31 cellular contexts compared by ENCODE assay signal in genomic region chr17:32920293-32920692, GRCh38. TPM values are rescaled to one million over a fixed set of nuclear protein-coding genes. Genes with fewer than 3 reads are reported as not detected.
"Had no signal": no experiment of that assay in that cellular context is flagged by ENCODE, and none has a peak within 500 bp of the region (broad histone marks: within the 10 kb centered on the region; RNA-seq: fewer than 3 reads in every experiment).

No MANE protein-coding gene starts in this region.

- H3K27ac ChIP-seq: brain microvascular endothelial cell, epithelial cell of prostate, gastrocnemius medialis, heart left ventricle had no signal

- H3K9me3 ChIP-seq: gastrocnemius medialis, heart left ventricle had no signal

- FAIRE-seq: astrocyte, endothelial cell of umbilical vein had no signal

- H3K27me3 ChIP-seq: brain microvascular endothelial cell, heart left ventricle had no signal

- H3K4me3 Mint-ChIP-seq: activated CD4-positive, alpha-beta memory T cell treated with anti-CD3 and anti-CD28 coated beads for 36 hours; activated CD4-positive, alpha-beta T cell treated with anti-CD3 and anti-CD28 coated beads for 36 hours; activated CD4-positive, alpha-beta T cell treated with anti-CD3 and anti-CD28 coated beads, Interleukin-2, amount 10 ng/mL, durations not matched to agents 24 days and 14 days; activated CD8-positive, alpha-beta memory T cell treated with anti-CD3 and anti-CD28 coated beads, Interleukin-2, amount 10 ng/mL, durations not matched to agents 7 days and 5 days; activated CD8-positive, alpha-beta T cell treated with anti-CD3 and anti-CD28 coated beads, Interleukin-2, amount 10 ng/mL, durations not matched to agents 7 days and 5 days; activated naive CD8-positive, alpha-beta T cell; activated T-helper 1 cell treated with anti-CD3 and anti-CD28 coated beads, Interleukin-12 subunit alpha, Interleukin-12 subunit beta, Interleukin-2, Interleukin-4 antibody, amounts not matched to agents 30 ng/mL and 10 ng/mL and 1 ng/mL, durations not matched to agents 14 hours and 24 hours and 36 hours had no signal

- H3K4me3 ChIP-seq: gastrocnemius medialis, heart left ventricle had no signal

- H3K36me3 Mint-ChIP-seq: activated CD4-positive, alpha-beta memory T cell treated with anti-CD3 and anti-CD28 coated beads for 36 hours; activated CD8-positive, alpha-beta memory T cell treated with anti-CD3 and anti-CD28 coated beads, Interleukin-2, amount 10 ng/mL, durations not matched to agents 7 days and 5 days; activated naive CD8-positive, alpha-beta T cell had no signal

- H3K36me3 ChIP-seq: brain microvascular endothelial cell, gastrocnemius medialis, heart left ventricle had no signal

- H3K9me3 Mint-ChIP-seq: activated CD4-positive, alpha-beta memory T cell treated with anti-CD3 and anti-CD28 coated beads for 36 hours; activated CD4-positive, alpha-beta T cell treated with anti-CD3 and anti-CD28 coated beads, Interleukin-2, amount 10 ng/mL, durations not matched to agents 24 days and 14 days; activated T-helper 1 cell treated with anti-CD3 and anti-CD28 coated beads, Interleukin-12 subunit alpha, Interleukin-12 subunit beta, Interleukin-2, Interleukin-4 antibody, amounts not matched to agents 30 ng/mL and 10 ng/mL and 1 ng/mL, durations not matched to agents 14 hours and 24 hours and 36 hours had no signal

- H3K4me1 ChIP-seq: gastrocnemius medialis, heart left ventricle had no signal

- DNase-seq: activated CD4-positive, alpha-beta memory T cell treated with anti-CD3 and anti-CD28 coated beads for 36 hours; activated CD4-positive, alpha-beta T cell treated with anti-CD3 and anti-CD28 coated beads for 36 hours; activated CD4-positive, alpha-beta T cell treated with anti-CD3 and anti-CD28 coated beads, Interleukin-2, amount 10 ng/mL, durations not matched to agents 24 days and 14 days; activated CD4-positive, CD25-positive, alpha-beta regulatory T cell; activated CD4-positive, CD25-positive, alpha-beta regulatory T cell treated with anti-CD3 and anti-CD28 coated beads, Interleukin-2, amount 50 U/mL, for 72 hours; activated CD8-positive, alpha-beta memory T cell treated with anti-CD3 and anti-CD28 coated beads, Interleukin-2, amount 10 ng/mL, durations not matched to agents 7 days and 5 days; activated CD8-positive, alpha-beta memory T cell treated with anti-CD3 and anti-CD28 coated beads, Interleukin-2, amount 50 U/mL, for 4 hours; activated CD8-positive, alpha-beta T cell treated with anti-CD3 and anti-CD28 coated beads, Interleukin-2, amount 10 ng/mL, durations not matched to agents 7 days and 5 days; activated gamma-delta T cell; activated naive CD4-positive, alpha-beta T cell; activated naive CD4-positive, alpha-beta T cell treated with anti-CD3 and anti-CD28 coated beads, Interleukin-2, amount 50 U/mL, for 16 hours; activated T-cell treated with anti-CD3 and anti-CD28 coated beads, Interleukin-2, amount 50 U/mL, for 1 hour; activated T-cell treated with anti-CD3 and anti-CD28 coated beads, Interleukin-2, amount 50 U/mL, for 48 hours; amniotic stem cell; anterior cingulate cortex; brain microvascular endothelial cell; caudate nucleus; cortex of kidney; dermis blood vessel endothelial cell; effector CD8-positive, alpha-beta T cell; foreskin fibroblast; gastrocnemius medialis; glutamatergic neuron; heart left ventricle; T-helper 2 cell had no signal

- H3K27me3 Mint-ChIP-seq: activated CD4-positive, alpha-beta T cell treated with anti-CD3 and anti-CD28 coated beads for 36 hours had no signal

- ATAC-seq: activated CD4-positive, alpha-beta T cell treated with anti-CD3 and anti-CD28 coated beads for 36 hours; activated CD8-positive, alpha-beta memory T cell treated with anti-CD3 and anti-CD28 coated beads, Interleukin-2, amount 10 ng/mL, durations not matched to agents 7 days and 5 days; activated CD8-positive, alpha-beta T cell treated with anti-CD3 and anti-CD28 coated beads, Interleukin-2, amount 10 ng/mL, durations not matched to agents 7 days and 5 days; gastrocnemius medialis; heart left ventricle had no signal

- H3K27ac Mint-ChIP-seq: activated CD4-positive, alpha-beta memory T cell treated with anti-CD3 and anti-CD28 coated beads for 36 hours; activated CD4-positive, alpha-beta T cell treated with anti-CD3 and anti-CD28 coated beads for 36 hours; activated CD4-positive, alpha-beta T cell treated with anti-CD3 and anti-CD28 coated beads, Interleukin-2, amount 10 ng/mL, durations not matched to agents 24 days and 14 days; activated CD8-positive, alpha-beta memory T cell treated with anti-CD3 and anti-CD28 coated beads, Interleukin-2, amount 10 ng/mL, durations not matched to agents 7 days and 5 days; activated CD8-positive, alpha-beta T cell treated with anti-CD3 and anti-CD28 coated beads, Interleukin-2, amount 10 ng/mL, durations not matched to agents 7 days and 5 days; activated naive CD8-positive, alpha-beta T cell; activated T-helper 1 cell treated with anti-CD3 and anti-CD28 coated beads, Interleukin-12 subunit alpha, Interleukin-12 subunit beta, Interleukin-2, Interleukin-4 antibody, amounts not matched to agents 30 ng/mL and 10 ng/mL and 1 ng/mL, durations not matched to agents 14 hours and 24 hours and 36 hours had no signal

RNA-seq across cellular contexts. Expression of gene TMEM98, which starts 7.7 kb away (rescaled TPM):
- total RNA-seq: activated CD8-positive, alpha-beta memory T cell treated with anti-CD3 and anti-CD28 coated beads for 36 hours; activated CD8-positive, alpha-beta T cell treated with anti-CD3 and anti-CD28 coated beads, Interleukin-2, amount 10 ng/mL, durations not matched to agents 7 days and 5 days had no signal
